Comparison of ENCODE assay signal across 9 cellular contexts in genomic region chr21:36860736-36861594, GRCh38.
DNase-seq lines count a peak whose midpoint lies in the region; ATAC-seq and TF ChIP-seq lines count a peak whose summit lies in the region.
"Had no signal": no experiment of that assay in that cellular context is flagged by ENCODE, and none has a peak within 500 bp of the region (broad histone marks: within the 10 kb centered on the region; RNA-seq: fewer than 3 reads in every experiment).

No MANE protein-coding gene starts in this region.

- WGBS in mesodermal cell (ENCODE audit: insufficient coverage in 2 of 2), 2 experiments = 78 to 93% methylated on average over 4 to 6 of the region's 8 CpGs

- peaks cover 25% of the 10 kb centered on the region for H3K4me1 Mint-ChIP-seq in Caco-2 (ENCODE audit: low read depth, unreplicated experiment)

- H3K27ac Mint-ChIP-seq in Caco-2 (ENCODE audit: unreplicated experiment) = peak overlapping the region; percentile 96

- no peaks in the 10 kb centered on the region for H3K36me3 Mint-ChIP-seq in Caco-2 (ENCODE audit: insufficient read depth, unreplicated experiment)

- TF ChIP-seq CTCF in Caco-2 (IDR thresholded peaks at IDR 0.05; ENCODE audit: insufficient read depth in 1 of 2, low read depth in 1 of 2, low read length in 1 of 2, severe bottlenecking in 1 of 2, unreplicated experiment in 1 of 2) (no peak), colonic mucosa (IDR thresholded peaks at IDR 0.05) (no peak)

- H3K27me3 ChIP-seq in Caco-2 (replicated peaks; ENCODE audit: control insufficient read depth, insufficient read depth, low read length) (no peaks in the 10 kb centered on the region), colonic mucosa (no peaks in the 10 kb centered on the region)

- H3K4me1 ChIP-seq in Caco-2 (peaks cover 37% of the 10 kb centered on the region), colonic mucosa (no peaks in the 10 kb centered on the region), mesodermal cell (ENCODE audit: control insufficient read depth, insufficient read depth, low read length, poor library complexity, severe bottlenecking) (peaks cover 12% of the 10 kb centered on the region)

- intact Hi-C loops in Caco-2 (cut with micrococcal nuclease; ENCODE audit: unreplicated experiment) = loop anchor here (1.0 to 5.0 kb wide), 2 partner anchors 48 to 66 kb away; no protein-coding TSS in a partner anchor
- intact Hi-C loops in colonic mucosa (cut with DNase I) = no loop called here

- H3K27me3 Mint-ChIP-seq in Caco-2 (ENCODE audit: insufficient read depth, unreplicated experiment) = no peaks in the 10 kb centered on the region

- POLR2A ChIA-PET in Caco-2 (lab: Charles Lee) = no interaction called here

- H3K9ac ChIP-seq in colonic mucosa (ENCODE audit: low read depth in 2 of 2, low read length in 2 of 2) = no peak overlapping the region

- H3K9me3 ChIP-seq in Caco-2 = no peaks in the 10 kb centered on the region
- H3K9me3 ChIP-seq in colonic mucosa = no peaks in the 10 kb centered on the region
- no peaks in the 10 kb centered on the region for H3K9me3 ChIP-seq in mesodermal cell (ENCODE audit: control insufficient read depth, low read length)

- no peak for ATAC-seq in HG03045 (IDR thresholded peaks at IDR 0.05; ENCODE audit: unreplicated experiment)
- no peak for ATAC-seq in HG03108 (IDR thresholded peaks at IDR 0.05; ENCODE audit: unreplicated experiment)
- no peak for ATAC-seq in GM21825 (IDR thresholded peaks at IDR 0.05; ENCODE audit: unreplicated experiment)

- CTCF ChIA-PET in Caco-2 (lab: Charles Lee) = interaction anchor here (2.4 kb wide), 1 partner anchor 56 kb away, joined by 32 read pairs; no protein-coding TSS in a partner anchor

- H3K36me3 ChIP-seq in Caco-2 (ENCODE audit: control insufficient read depth, insufficient read depth, low read length) = no peaks in the 10 kb centered on the region
- H3K36me3 ChIP-seq in colonic mucosa = no peaks in the 10 kb centered on the region
- H3K36me3 ChIP-seq in mesodermal cell (ENCODE audit: control insufficient read depth, insufficient read depth, low read length) = no peaks in the 10 kb centered on the region

- H3K4me3 ChIP-seq in Caco-2 (ENCODE audit: low read depth, low read length) (no peak overlapping the region), colonic mucosa (no peak overlapping the region), mesodermal cell (ENCODE audit: extremely low read depth, insufficient read depth, low read length, poor library complexity, severe bottlenecking) (no peak overlapping the region)

- BruUV-seq in Caco-2 (replicated peaks; lab: Mats Ljungman, UMichigan) = TSS peak; percentile 83

- no peaks in the 10 kb centered on the region for H3K9me3 Mint-ChIP-seq in Caco-2 (ENCODE audit: unreplicated experiment)

- H3K4me3 Mint-ChIP-seq in Caco-2 (ENCODE audit: unreplicated experiment) = peak overlapping the region; percentile 61

- H3K27ac ChIP-seq in colonic mucosa (no peak overlapping the region), mesodermal cell (ENCODE audit: low read depth, low read length, severe bottlenecking) (peak overlapping the region; percentile 62)

- DNase-seq in Caco-2 (peak; percentile 52 to 67), NCI-H226 (peak; percentile 88), colonic mucosa (peak; percentile 33)
- DNase-seq in activated CD4-positive, alpha-beta T cell treated with anti-CD3 and anti-CD28 coated beads for 48 hours = no peak
- DNase-seq: central memory CD4-positive, alpha-beta T cell had no signal
